ENCODE assay signal across 8 cellular contexts in the genomic region with DNA sequence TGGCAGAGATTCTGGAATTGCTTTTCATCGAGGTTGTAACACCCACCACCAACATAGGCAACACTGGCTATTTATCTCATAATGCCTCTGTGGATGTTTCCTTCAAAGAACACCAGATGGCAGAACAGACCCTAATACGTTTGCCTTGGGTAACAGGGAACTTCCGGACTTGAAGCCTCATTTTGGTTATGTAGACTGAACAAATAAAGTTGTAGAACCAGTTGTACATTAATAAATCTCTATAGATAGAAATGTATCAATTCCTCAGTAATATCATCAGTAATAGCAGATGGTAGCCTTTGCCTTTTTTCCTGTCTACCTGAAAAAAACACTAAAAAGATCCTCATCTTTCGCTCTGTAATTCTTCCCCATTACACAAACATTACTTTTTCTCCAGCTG. TPM values are rescaled to one million over a fixed set of nuclear protein-coding genes. Genes with fewer than 3 reads are reported as not detected.
A peak's percentile ranks its signal among the peaks of the same experiment; 100 is the strongest.
DNase-seq lines count a peak whose midpoint lies in the region; ATAC-seq, FAIRE-seq and TF ChIP-seq lines count a peak whose summit lies in the region.

No MANE protein-coding gene starts in this region.

- H2AFZ ChIP-seq in Karpas-422 (ENCODE audit: low read length) (0 out of 2 replicates have a peak overlapping the region, but pooled peaks have one; percentile 57), astrocyte (ENCODE audit: low read depth, low read length) (no peak overlapping the region), hepatocyte (no peak overlapping the region), smooth muscle cell (ENCODE audit: low read depth) (no peak overlapping the region)

- intact Hi-C loops in Panc1 (cut with micrococcal nuclease; ENCODE audit: unreplicated experiment): loop anchor here (5.0 kb wide), 1 partner anchor 312 kb away; no protein-coding TSS in a partner anchor

- H3K36me3 Mint-ChIP-seq in astrocyte (ENCODE audit: low read depth, unreplicated experiment): no peaks in the 10 kb centered on the region

- TF ChIP-seq CTCF in Panc1 (IDR thresholded peaks at IDR 0.05): no peak; the same call in 1 of the 2 replicates
- peak; percentile 71 for TF ChIP-seq CTCF in astrocyte (IDR thresholded peaks at IDR 0.05; ENCODE audit: insufficient read depth, low read depth, low read length)
- TF ChIP-seq CTCF in hepatocyte (IDR thresholded peaks at IDR 0.05; ENCODE audit: poor library complexity): peak; percentile 85
- peak; percentile 80 for TF ChIP-seq CTCF in smooth muscle cell (IDR thresholded peaks at IDR 0.05; ENCODE audit: borderline replicate concordance, insufficient read depth, poor library complexity, severe bottlenecking)

- DNase-seq in activated gamma-delta T cell treated with Interleukin-2 at 50 U/mL for 16 hours (peak; percentile 37), activated gamma-delta T cell (lab: John Stamatoyannopoulos, UW) (no peak), Karpas-422 (peak; percentile 87), Panc1 (ENCODE audit: low read depth, low spot score) (no peak), astrocyte (ENCODE audit: low read depth) (peak; percentile 62), hepatocyte (ENCODE audit: low spot score) (peak; percentile 76), smooth muscle cell (lab: John Stamatoyannopoulos, UW; ENCODE audit: unreplicated experiment) (no peak)

- H3K4me1 ChIP-seq in Karpas-422 (ENCODE audit: low read length): peaks cover 10% of the 10 kb centered on the region
- H3K4me1 ChIP-seq in Panc1 (ENCODE audit: control insufficient read depth, insufficient read depth, low read length): no peaks in the 10 kb centered on the region
- no peaks in the 10 kb centered on the region for H3K4me1 ChIP-seq in astrocyte (ENCODE audit: insufficient read depth, low read length)
- H3K4me1 ChIP-seq in hepatocyte (ENCODE audit: insufficient read depth): no peaks in the 10 kb centered on the region
- no peaks in the 10 kb centered on the region for H3K4me1 ChIP-seq in smooth muscle cell (ENCODE audit: low read depth)

- H3K36me3 ChIP-seq in Karpas-422 (ENCODE audit: insufficient read depth, low read length): no peaks in the 10 kb centered on the region
- no peaks in the 10 kb centered on the region for H3K36me3 ChIP-seq in Panc1 (ENCODE audit: control insufficient read depth, insufficient read depth, low read length)
- H3K36me3 ChIP-seq in astrocyte (ENCODE audit: insufficient read depth, low read length): no peaks in the 10 kb centered on the region
- H3K36me3 ChIP-seq in hepatocyte (replicated peaks; ENCODE audit: insufficient read depth, low read depth): no peaks in the 10 kb centered on the region
- H3K36me3 ChIP-seq in smooth muscle cell (ENCODE audit: low read depth): no peaks in the 10 kb centered on the region

- no TSS peak for BruUV-seq in Panc1 (replicated peaks; lab: Mats Ljungman, UMichigan)

- H3K27ac ChIP-seq in Karpas-422 (ENCODE audit: low read length): no peak overlapping the region
- H3K27ac ChIP-seq in Panc1 (ENCODE audit: low read length): peak overlapping the region; percentile 37; the same call in 1 of the 2 replicates
- no peak overlapping the region for H3K27ac ChIP-seq in astrocyte (ENCODE audit: low read depth, low read length)
- no peak overlapping the region for H3K27ac ChIP-seq in hepatocyte
- H3K27ac ChIP-seq in smooth muscle cell (ENCODE audit: low read depth): no peak overlapping the region

- no peaks in the 10 kb centered on the region for H4K20me1 ChIP-seq in Karpas-422 (ENCODE audit: insufficient read depth, low read depth, low read length)
- no peaks in the 10 kb centered on the region for H4K20me1 ChIP-seq in astrocyte (ENCODE audit: insufficient read depth, low read length)
- no peaks in the 10 kb centered on the region for H4K20me1 ChIP-seq in hepatocyte (ENCODE audit: insufficient read depth, poor library complexity, severe bottlenecking)
- no peaks in the 10 kb centered on the region for H4K20me1 ChIP-seq in smooth muscle cell (ENCODE audit: low read depth)

- no peaks in the 10 kb centered on the region for H3K9me3 ChIP-seq in Karpas-422 (ENCODE audit: low read length)
- H3K9me3 ChIP-seq in Panc1 (ENCODE audit: control insufficient read depth, insufficient read depth, low read depth, low read length): no peaks in the 10 kb centered on the region
- no peaks in the 10 kb centered on the region for H3K9me3 ChIP-seq in astrocyte (ENCODE audit: insufficient read depth, low read depth, low read length)
- H3K9me3 ChIP-seq in hepatocyte (ENCODE audit: low read depth): no peaks in the 10 kb centered on the region
- no peaks in the 10 kb centered on the region for H3K9me3 ChIP-seq in smooth muscle cell (replicated peaks; ENCODE audit: low read depth)

- no peaks in the 10 kb centered on the region for H3F3A ChIP-seq in smooth muscle cell (ENCODE audit: low read depth)

- CTCF ChIA-PET in Panc1 (lab: Charles Lee): no interaction called here

- no peaks in the 10 kb centered on the region for H3K9me3 Mint-ChIP-seq in astrocyte (ENCODE audit: unreplicated experiment)

- peak; percentile 37 for FAIRE-seq in astrocyte (lab: Jason Lieb, UNC)

- no peak overlapping the region for H3K9ac ChIP-seq in Karpas-422 (ENCODE audit: low read length)
- H3K9ac ChIP-seq in astrocyte (ENCODE audit: low read length): no peak overlapping the region
- H3K9ac ChIP-seq in smooth muscle cell (ENCODE audit: low read depth): no peak overlapping the region

- H3K9me2 ChIP-seq in Karpas-422 (replicated peaks; ENCODE audit: insufficient read depth, low read length) (no peaks in the 10 kb centered on the region), hepatocyte (replicated peaks; ENCODE audit: insufficient read depth) (no peaks in the 10 kb centered on the region)

- ATAC-seq in Panc1 (peak; percentile 91), HG03457 (IDR thresholded peaks at IDR 0.05; ENCODE audit: unreplicated experiment) (no peak)

- no peaks in the 10 kb centered on the region for H3K4me1 Mint-ChIP-seq in astrocyte (ENCODE audit: low read depth, unreplicated experiment)

- H3K4me2 ChIP-seq in Karpas-422 (ENCODE audit: low read depth, low read length, poor library complexity, severe bottlenecking): peak overlapping the region; percentile 22
- H3K4me2 ChIP-seq in astrocyte (ENCODE audit: low read length): no peak overlapping the region
- no peak overlapping the region for H3K4me2 ChIP-seq in hepatocyte
- H3K4me2 ChIP-seq in smooth muscle cell: no peak overlapping the region

- H3K79me2 ChIP-seq in Karpas-422 (ENCODE audit: low read length) (no peaks in the 10 kb centered on the region), astrocyte (ENCODE audit: insufficient read depth, low read length) (no peaks in the 10 kb centered on the region), hepatocyte (no peaks in the 10 kb centered on the region), smooth muscle cell (ENCODE audit: low read depth) (no peaks in the 10 kb centered on the region)

- POLR2A ChIA-PET in Panc1 (lab: Charles Lee): no interaction called here

- no peak overlapping the region for H3K4me3 Mint-ChIP-seq in astrocyte (ENCODE audit: unreplicated experiment)

- WGBS in hepatocyte (ENCODE audit: low lambda C conversion rate, missing lambda C conversion rate): 36% methylated on average over 4 of the region's 4 CpGs
- WGBS in smooth muscle cell (ENCODE audit: low lambda C conversion rate): 42% methylated on average over 4 of the region's 4 CpGs

- H3K27me3 ChIP-seq in Karpas-422 (ENCODE audit: low read length) (no peaks in the 10 kb centered on the region), Panc1 (ENCODE audit: control insufficient read depth, insufficient read depth, low read length) (no peaks in the 10 kb centered on the region), astrocyte (ENCODE audit: insufficient read depth, low read length) (no peaks in the 10 kb centered on the region), hepatocyte (no peaks in the 10 kb centered on the region), smooth muscle cell (ENCODE audit: low read depth) (no peaks in the 10 kb centered on the region)

- H3K4me3 ChIP-seq in Karpas-422 (ENCODE audit: low read length) (no peak overlapping the region), Panc1 (ENCODE audit: low read depth in 2 of 2, low read length in 2 of 2) (no peak overlapping the region), astrocyte (ENCODE audit: insufficient read depth, low read depth, low read length) (no peak overlapping the region), hepatocyte (no peak overlapping the region), smooth muscle cell (no peak overlapping the region)

- in situ Hi-C loops in Panc1 (cut with HindIII; ENCODE audit: low pct_unique_long_range_greater_than_20kb, low sequenced_read_pairs): no loop called here

- no peaks in the 10 kb centered on the region for H3K27me3 Mint-ChIP-seq in astrocyte (ENCODE audit: low read depth, unreplicated experiment)

- no peak overlapping the region for H3K27ac Mint-ChIP-seq in astrocyte (ENCODE audit: unreplicated experiment)

RNA-seq across cellular contexts. Expression of a gene that starts 25.9 kb away (rescaled TPM):
- total RNA-seq in Karpas-422 (2014; rRNA removed; shearing (Covaris generic); ENCODE audit: low replicate concordance): not detected in 2 replicates
- 1.2 TPM for total RNA-seq in Panc1 (2021; ENCODE audit: unreplicated experiment)
- not detected for polyA plus RNA-seq in Panc1 (2012; ENCODE audit: insufficient read length)
- not detected in 2 replicates for total RNA-seq in astrocyte
- total RNA-seq in hepatocyte: 449 and 502 TPM in 2 replicates
- polyA plus RNA-seq in hepatocyte: 202 and 374 TPM in 2 replicates
- total RNA-seq in smooth muscle cell: not detected in 2 replicates
- not detected in 2 replicates for polyA plus RNA-seq in smooth muscle cell

RNA-seq across cellular contexts. Expression of a gene that starts 47.3 kb away (rescaled TPM):
- 4.3 and 4.4 TPM in 2 replicates for total RNA-seq in Karpas-422 (2014; rRNA removed; shearing (Covaris generic); ENCODE audit: low replicate concordance)
- total RNA-seq in Panc1 (2021; ENCODE audit: unreplicated experiment): 53.0 TPM
- 19.2 TPM for polyA plus RNA-seq in Panc1 (2012; ENCODE audit: insufficient read length)
- total RNA-seq in astrocyte: 43.6 and 49.9 TPM in 2 replicates
- 16.7 and 18.5 TPM in 2 replicates for total RNA-seq in hepatocyte
- 5.9 and 7.3 TPM in 2 replicates for polyA plus RNA-seq in hepatocyte
- 4.3 and 7.1 TPM in 2 replicates for total RNA-seq in smooth muscle cell
- 0.78 and 2.9 TPM in 2 replicates for polyA plus RNA-seq in smooth muscle cell

Comparison
In these comparisons a context has a peak if more than half of its experiments do, and no peak if none do; other contexts are left out.
1. DNase-seq: peak in activated gamma-delta T cell treated with Interleukin-2 at 50 U/mL for 16 hours (single experiment), Karpas-422 (single experiment), astrocyte (single experiment) and hepatocyte (single experiment); none in activated gamma-delta T cell (single experiment), Panc1 (single experiment) and smooth muscle cell (single experiment).
2. RNA of a gene that starts 25.9 kb away (total RNA-seq): 449 to 502 TPM in hepatocyte; 1.2 TPM in Panc1 (single experiment), not detected in Karpas-422, not detected in astrocyte and not detected in smooth muscle cell; every median in the first group is over 100 times any median in the second.